ENCODE assay signal across 8 cellular contexts in the genomic region with DNA sequence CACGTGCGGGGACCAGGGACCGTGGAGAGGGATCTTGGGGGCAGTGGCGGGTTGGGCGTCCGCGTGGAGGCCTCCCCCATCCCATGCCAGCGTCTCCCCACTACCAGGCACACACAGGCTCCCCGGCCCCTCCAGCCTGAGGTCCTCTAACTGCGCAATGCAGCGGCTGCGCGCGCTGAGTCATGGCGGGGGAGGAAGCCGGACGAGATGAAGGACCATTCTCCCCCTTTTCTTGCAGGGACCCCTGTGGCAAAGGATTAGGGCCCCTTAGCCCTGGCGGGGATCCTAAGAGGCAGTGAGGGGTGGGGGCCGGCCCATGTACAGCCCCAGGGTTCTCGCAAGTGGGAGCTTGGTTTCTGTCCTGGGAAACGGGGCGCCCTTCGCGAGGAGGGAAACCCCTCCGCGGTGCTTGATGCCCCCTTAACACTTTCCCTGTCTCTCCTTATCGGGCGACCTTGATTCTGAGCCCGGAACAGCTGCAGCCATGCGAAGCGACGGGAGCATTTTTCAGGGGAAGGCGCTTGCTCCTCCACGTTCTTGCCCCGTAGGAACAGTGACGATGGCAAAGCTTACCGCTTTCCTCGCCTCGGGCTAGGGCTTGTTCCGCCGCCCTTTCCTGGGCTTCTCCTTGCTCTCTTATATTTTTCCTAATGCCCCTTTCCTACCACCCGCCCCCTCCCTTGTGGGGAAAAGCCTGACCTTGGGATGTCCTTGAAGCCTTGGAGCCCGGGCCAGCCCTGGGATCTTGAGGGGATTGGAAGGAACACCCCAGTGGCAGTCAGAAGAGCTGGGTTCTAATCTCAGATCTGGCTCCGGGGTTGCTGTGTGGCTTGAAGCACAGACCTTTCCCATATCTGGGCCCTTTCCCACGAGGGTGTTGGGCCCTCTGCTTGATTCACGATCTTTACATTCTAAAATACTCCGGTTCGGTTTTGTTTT. TPM values are rescaled to one million over a fixed set of nuclear protein-coding genes. Genes with fewer than 3 reads are reported as not detected.
DNase-seq lines count a peak whose midpoint lies in the region; ATAC-seq, FAIRE-seq and TF ChIP-seq lines count a peak whose summit lies in the region.

No MANE protein-coding gene starts in this region.

- H3K9ac ChIP-seq in KMS-11: peak overlapping the region; percentile 85

- H3K79me2 ChIP-seq in DOHH2 (ENCODE audit: control insufficient read depth, low read length) (peaks cover 59% of the 10 kb centered on the region), KMS-11 (ENCODE audit: insufficient read depth, low read depth) (peaks cover 41% of the 10 kb centered on the region)

- H3K4me3 ChIP-seq in DOHH2 (ENCODE audit: low read length): peak overlapping the region; percentile 96
- peak overlapping the region; percentile 29 for H3K4me3 ChIP-seq in KMS-11 (IDR thresholded peaks at IDR 0.05; ENCODE audit: insufficient read depth, low read depth, low read length)
- H3K4me3 ChIP-seq in heart right ventricle: peak overlapping the region; percentile 79 to 100 (median 92)
- peak overlapping the region; percentile 79 for H3K4me3 ChIP-seq in retinal pigment epithelial cell (ENCODE audit: low read length)

- no peak overlapping the region for H2AFZ ChIP-seq in KMS-11 (ENCODE audit: low read depth)

- WGBS in heart right ventricle, 2 donors: 1 to 2% methylated on average over 48 of the region's 48 CpGs

- TF ChIP-seq CTCF in DOHH2 (IDR thresholded peaks at IDR 0.05; ENCODE audit: low read depth, low read length, poor library complexity, severe bottlenecking) (no peak), KMS-11 (conservative IDR thresholded peaks at IDR 0.05; ENCODE audit: low read depth, low read length) (no peak), heart right ventricle (IDR thresholded peaks at IDR 0.05) (no peak), retinal pigment epithelial cell (conservative IDR thresholded peaks at IDR 0.05; ENCODE audit: low read depth, low read length) (no peak), D721Med (IDR thresholded peaks at IDR 0.05; ENCODE audit: insufficient read depth, missing control alignments) (no peak)

- peaks cover 47% of the 10 kb centered on the region for H3F3A ChIP-seq in DOHH2 (ENCODE audit: control insufficient read depth, insufficient read depth)

- H3K4me2 ChIP-seq in DOHH2 (ENCODE audit: low read length) (peak overlapping the region; percentile 77), KMS-11 (peak overlapping the region; percentile 75)

- ATAC-seq in heart right ventricle (peak in 7 of 8 donors; percentile 1 to 15 (median 4)), HG03378 (IDR thresholded peaks at IDR 0.05; ENCODE audit: unreplicated experiment) (no peak)

- H3K36me3 ChIP-seq in DOHH2 (ENCODE audit: control insufficient read depth, low read length): peaks cover 67% of the 10 kb centered on the region
- H3K36me3 ChIP-seq in KMS-11 (ENCODE audit: insufficient read depth): peaks cover 27% of the 10 kb centered on the region; the same call in 1 of the 2 replicates
- H3K36me3 ChIP-seq in heart right ventricle: peaks cover 5 to 55% (median 40%) of the 10 kb centered on the region in 9 donors

- no peak for FAIRE-seq in D721Med (lab: Jason Lieb, UNC)

- H3K27me3 ChIP-seq in DOHH2 (ENCODE audit: control insufficient read depth, low read length) (no peaks in the 10 kb centered on the region), KMS-11 (ENCODE audit: insufficient read depth, low read depth) (no peaks in the 10 kb centered on the region), heart right ventricle (no peaks in the 10 kb centered on the region)

- H3K27ac ChIP-seq in DOHH2 (ENCODE audit: low read depth, low read length) (peak overlapping the region; percentile 89), KMS-11 (peak overlapping the region; percentile 95), heart right ventricle (peak overlapping the region; percentile 97 to 100 (median 98))

- H4K20me1 ChIP-seq in DOHH2 (ENCODE audit: control insufficient read depth, insufficient read depth, low read depth, low read length) (peaks cover 24% of the 10 kb centered on the region), KMS-11 (ENCODE audit: insufficient read depth) (peaks cover 7% of the 10 kb centered on the region; the same call in 1 of the 2 replicates)

- H3K9me3 ChIP-seq in DOHH2 (ENCODE audit: control insufficient read depth, insufficient read depth, low read length) (no peaks in the 10 kb centered on the region), heart right ventricle (no peaks in the 10 kb centered on the region)

- intact Hi-C loops in heart right ventricle (cut with DNase I): loop anchor here in 3 of 10 donors (1.0 to 10.0 kb wide), 5 partner anchors 9 to 469 kb away; partner anchors contain the start of genes PPP4C (in 1 of the 3), TAOK2 (in 1 of the 3) and ZNF747 (in 1 of the 3)

- DNase-seq in activated T-helper 9 cell treated with anti-CD3 and anti-CD28 coated beads, Interleukin-2, amount 50 U/mL, for 16 hours (ENCODE audit: low read depth): peak; percentile 38
- DNase-seq in heart right ventricle (peak in 1 of 2 donors; percentile 36), retinal pigment epithelial cell (ENCODE audit: low read depth) (no peak), COR-L47 (lab: John Stamatoyannopoulos, UW) (no peak), D721Med (ENCODE audit: insufficient read length, low spot score) (no peak)

- H3K4me1 ChIP-seq in DOHH2 (ENCODE audit: control insufficient read depth, low read length) (peaks cover 36% of the 10 kb centered on the region), KMS-11 (ENCODE audit: low read depth, poor library complexity, severe bottlenecking) (peaks cover 36% of the 10 kb centered on the region), heart right ventricle (peaks cover 19 to 70% (median 62%) of the 10 kb centered on the region in 9 donors)

- H3K9me2 ChIP-seq in DOHH2 (replicated peaks; ENCODE audit: control insufficient read depth, low read length): no peaks in the 10 kb centered on the region

RNA-seq across cellular contexts. Expression of gene ALDOA, which starts 0.7 kb away (rescaled TPM):
- 1,000 to 10,000 TPM; 3,057 to 4,582 (median 3,914) TPM for total RNA-seq in heart right ventricle
- 1,000 to 10,000 TPM; 2,873 to 3,079 TPM for polyA plus RNA-seq in heart right ventricle

RNA-seq across cellular contexts. Expression of gene PPP4C, which starts 9.6 kb away (rescaled TPM):
- total RNA-seq in heart right ventricle: 10 to 100 TPM; 35.2 to 50.0 (median 42.4) TPM
- 10 to 100 TPM; 34.5 to 82.1 TPM for polyA plus RNA-seq in heart right ventricle

RNA-seq across cellular contexts. Expression of gene TBX6, which starts 25.5 kb away (rescaled TPM):
- total RNA-seq in heart right ventricle: 1 to 10 TPM in 1 of 10 donors, under 1 TPM in 9; 0.28 to 1.4 (median 0.57) TPM
- 1 to 10 TPM in 1 of 2 donors, under 1 TPM in 1; 0.28 to 1.7 TPM for polyA plus RNA-seq in heart right ventricle

RNA-seq across cellular contexts. Expression of gene YPEL3, which starts 29.8 kb away (rescaled TPM):
- total RNA-seq in heart right ventricle: 100 to 1,000 TPM in 1 of 10 donors, 10 to 100 TPM in 9; 31.5 to 117 (median 42.6) TPM
- polyA plus RNA-seq in heart right ventricle: 100 to 1,000 TPM in 1 of 2 donors, 10 to 100 TPM in 1; 75.5 to 203 TPM

RNA-seq across cellular contexts. Expression of gene TLCD3B, which starts 35.1 kb away (rescaled TPM):
- not detected for total RNA-seq in heart right ventricle
- under 1 TPM in 1 of 2 donors, not detected in 1; 0.29 TPM for polyA plus RNA-seq in heart right ventricle

Comparison
In these comparisons a context has a peak if more than half of its experiments do, and no peak if none do; other contexts are left out.
1. H3K4me3 ChIP-seq: peak in every context shown above with its lines; median percentile 96 in DOHH2; 92 in heart right ventricle; 79 in retinal pigment epithelial cell; 29 in KMS-11.